8 cellular contexts compared by ENCODE assay signal in the genomic region with DNA sequence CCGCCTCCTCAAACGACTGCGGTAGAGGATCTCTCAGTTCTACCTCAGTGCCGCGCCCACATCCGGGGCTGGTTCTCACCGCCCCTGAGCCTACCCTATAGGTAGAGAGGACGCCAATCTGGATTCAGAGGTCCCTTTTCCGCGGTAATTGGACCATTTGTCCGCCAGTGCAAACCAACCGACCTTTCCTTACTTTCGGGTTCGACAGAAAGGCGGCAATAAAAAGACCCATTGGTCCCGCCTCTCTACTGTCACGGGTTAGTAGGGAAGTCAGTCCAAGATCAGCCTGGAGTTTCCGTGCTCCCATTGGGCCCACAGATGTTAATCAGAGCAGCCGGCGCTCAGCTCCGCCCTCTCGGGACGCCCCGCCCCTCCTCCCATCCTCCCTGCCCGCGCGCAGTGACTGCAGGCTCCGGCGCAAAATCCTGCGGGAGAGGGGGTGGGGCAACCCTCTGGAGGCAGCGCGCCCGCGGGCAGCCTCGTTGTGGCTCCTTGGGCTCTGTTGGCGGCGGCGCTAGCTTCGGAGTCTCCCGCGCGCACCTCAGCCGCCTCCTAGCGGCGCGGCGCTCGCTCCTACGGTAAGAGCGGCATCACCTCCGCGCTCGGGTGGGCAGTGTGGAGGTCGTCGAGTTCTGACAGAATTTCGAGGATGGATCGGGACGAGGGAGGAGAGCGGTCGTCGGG. TPM values are rescaled to one million over a fixed set of nuclear protein-coding genes. Genes with fewer than 3 reads are reported as not detected.
A peak's percentile ranks its signal among the peaks of the same experiment; 100 is the strongest.
DNase-seq lines count a peak whose midpoint lies in the region; ATAC-seq and TF ChIP-seq lines count a peak whose summit lies in the region.

PHTF2 (plus strand) TSS at position 380 of the 684 bp plus-strand sequence.
A gene with protein sequence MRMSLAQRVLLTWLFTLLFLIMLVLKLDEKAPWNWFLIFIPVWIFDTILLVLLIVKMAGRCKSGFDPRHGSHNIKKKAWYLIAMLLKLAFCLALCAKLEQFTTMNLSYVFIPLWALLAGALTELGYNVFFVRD (minus strand): TSS at position 41 of the 684 bp plus-strand sequence. CDS start 4,061 bp downstream, outside the sequence.

- peaks cover 14 to 54% of the 10 kb centered on the region in 2 donors for H3K4me1 ChIP-seq in left lung

- no peaks in the 10 kb centered on the region for H3K27me3 ChIP-seq in CD4-positive, alpha-beta T cell (ENCODE audit: control insufficient read depth, insufficient read depth, low read length)
- no peaks in the 10 kb centered on the region for H3K27me3 ChIP-seq in left lung

- peak; percentile 80 to 92 (median 88) for DNase-seq in CD4-positive, alpha-beta T cell
- peak; percentile 99 for DNase-seq in NCI-H774 (lab: John Stamatoyannopoulos, UW)
- DNase-seq in activated CD4-positive, alpha-beta T cell treated with anti-CD3 and anti-CD28 coated beads, Interleukin-2, amount 50 U/mL, for 4 hours: peak; percentile 88 to 90
- peak; percentile 99 for DNase-seq in dermis blood vessel endothelial cell
- peak; percentile 99 for DNase-seq in left lung
- DNase-seq in stimulated activated CD4-positive, alpha-beta T cell treated with anti-CD3 and anti-CD28 coated beads, Interleukin-2, amount 100 ng/mL, for 48 hours: peak; percentile 81 to 92

- no peaks in the 10 kb centered on the region for H3K9me3 ChIP-seq in CD4-positive, alpha-beta T cell (ENCODE audit: control insufficient read depth, low read length)
- no peaks in the 10 kb centered on the region for H3K9me3 ChIP-seq in left lung

- peak; percentile 72 for TF ChIP-seq CTCF in CD4-positive, alpha-beta T cell (IDR thresholded peaks at IDR 0.05)
- peak; percentile 11 to 24 for TF ChIP-seq CTCF in left lung (IDR thresholded peaks at IDR 0.05)

- POLR2A ChIA-PET in CD4-positive, alpha-beta T cell (lab: Charles Lee): interaction anchor here (0.7 to 2.2 kb wide), 13 partner anchors 14 to 446 kb away, joined by 3 to 14 read pairs (median 4); partner anchors contain the start of gene RSBN1L

- H3K4me1 Mint-ChIP-seq in CD4-positive, alpha-beta T cell (ENCODE audit: low read depth): peaks cover 86% of the 10 kb centered on the region

- peak within 1 kb of the TSS; percentile 95 for H3K4me3 Mint-ChIP-seq in CD4-positive, alpha-beta T cell

- no peaks in the 10 kb centered on the region for H3K9me3 Mint-ChIP-seq in CD4-positive, alpha-beta T cell

- H3K36me3 Mint-ChIP-seq in CD4-positive, alpha-beta T cell (ENCODE audit: low read depth): peaks cover 35% of the 10 kb centered on the region

- peak within 1 kb of the TSS; percentile 55 for H3K27ac ChIP-seq in CD4-positive, alpha-beta T cell (ENCODE audit: low read depth, low read length)
- H3K27ac ChIP-seq in left lung: peak within 1 kb of the TSS; percentile 89 to 93

- peaks cover 0 to 6% of the 10 kb centered on the region in 2 donors for H3K36me3 ChIP-seq in left lung

- no peaks in the 10 kb centered on the region for H3K27me3 Mint-ChIP-seq in CD4-positive, alpha-beta T cell

- intact Hi-C loops in CD4-positive, alpha-beta T cell (cut with DNase I, micrococcal nuclease): loop anchor here (2.0 to 10.0 kb wide), 6 partner anchors 34 to 262 kb away; partner anchors contain the start of genes PTPN12 (in 2 of the 2) and RSBN1L (in 2 of the 2)
- intact Hi-C loops in left lung (cut with DNase I): no loop called here

- CTCF ChIA-PET in CD4-positive, alpha-beta T cell (lab: Charles Lee): interaction anchor here (0.7 to 2.0 kb wide), 17 partner anchors 32 to 222 kb away, joined by 3 to 7 read pairs (median 4); partner anchors contain the start of gene RSBN1L

- peak within 1 kb of the TSS; percentile 86 to 98 for H3K4me3 ChIP-seq in left lung

- H3K27ac Mint-ChIP-seq in CD4-positive, alpha-beta T cell: peak within 1 kb of the TSS; percentile 87

- peak; percentile 87 for ATAC-seq in CD4-positive, alpha-beta T cell (ENCODE audit: poor library complexity)
- ATAC-seq in GM19397 (IDR thresholded peaks at IDR 0.05; ENCODE audit: unreplicated experiment) (peak; percentile 89), HG03571 (IDR thresholded peaks at IDR 0.05; ENCODE audit: unreplicated experiment) (peak; percentile 91), left lung (peak; percentile 94)

RNA-seq across cellular contexts. Expression of gene PHTF2, which starts in this region (rescaled TPM):
- 10 to 100 TPM; 22.6 to 23.5 TPM for total RNA-seq in CD4-positive, alpha-beta T cell
- total RNA-seq in dermis blood vessel endothelial cell (11.2 and 20.0 TPM in 2 replicates), left lung (10 to 100 TPM; 16.2 to 20.0 TPM)

RNA-seq across cellular contexts. Expression of the second gene that starts in this region (rescaled TPM):
- 1 to 10 TPM; 1.2 to 2.4 TPM for total RNA-seq in CD4-positive, alpha-beta T cell
- total RNA-seq in dermis blood vessel endothelial cell (9.2 and 11.2 TPM in 2 replicates), left lung (10 to 100 TPM; 21.1 to 22.1 TPM)

Comparison
In these comparisons a context has a peak if more than half of its experiments do, and no peak if none do; other contexts are left out.
1. Peak in every context shown above with its lines: DNase-seq, ATAC-seq, H3K4me3 ChIP-seq and H3K27ac ChIP-seq.
2. intact Hi-C loops: an anchor here in CD4-positive, alpha-beta T cell (2.0 to 10.0 kb wide); none called in left lung.